Comparison of ENCODE assay signal across 10 cellular contexts in the genomic region with DNA sequence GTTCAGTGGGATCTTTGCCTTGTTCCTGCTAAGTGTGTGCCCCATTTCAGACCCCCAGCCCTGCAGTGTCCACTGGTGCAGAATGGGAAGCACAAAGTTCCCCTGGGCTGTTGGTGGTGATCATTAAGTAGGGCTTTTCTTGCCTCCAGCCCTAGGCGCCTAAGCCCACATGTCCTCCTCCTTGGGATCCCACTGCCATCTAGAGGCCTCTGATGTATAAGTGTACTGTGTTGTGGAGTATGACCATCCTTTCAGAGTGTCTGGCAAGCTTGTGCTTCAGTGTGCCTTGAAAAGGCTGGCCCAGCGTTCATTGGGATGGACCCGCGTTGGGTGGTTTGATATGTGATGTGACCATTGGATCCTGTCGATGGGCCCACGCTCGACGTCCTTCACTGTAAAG.
DNase-seq lines count a peak whose midpoint lies in the region; ATAC-seq, FAIRE-seq and TF ChIP-seq lines count a peak whose summit lies in the region.
"Had no signal": no experiment of that assay in that cellular context is flagged by ENCODE, and none has a peak within 500 bp of the region (broad histone marks: within the 10 kb centered on the region; RNA-seq: fewer than 3 reads in every experiment).

No MANE protein-coding gene starts in this region.

- ATAC-seq in GM21515 (IDR thresholded peaks at IDR 0.05; ENCODE audit: unreplicated experiment): no peak

- peak; percentile 32 for TF ChIP-seq CTCF in bronchial epithelial cell (IDR thresholded peaks at IDR 0.05; ENCODE audit: insufficient read depth, low read length, severe bottlenecking)

- no peak overlapping the region for H3K9ac ChIP-seq in mesendoderm (ENCODE audit: low read length)

- no peaks in the 10 kb centered on the region for H3K27me3 ChIP-seq in bronchial epithelial cell (ENCODE audit: control insufficient read depth, insufficient read depth, low read length)
- no peaks in the 10 kb centered on the region for H3K27me3 ChIP-seq in mesendoderm (ENCODE audit: insufficient read depth, low read length, poor library complexity)

- no peak overlapping the region for H2AK5ac ChIP-seq in mesendoderm (ENCODE audit: low read length)

- no peak overlapping the region for H2BK5ac ChIP-seq in mesendoderm (ENCODE audit: low read length)

- no peaks in the 10 kb centered on the region for H3K79me1 ChIP-seq in mesendoderm (ENCODE audit: low read length)

- H3K4me3 ChIP-seq in bronchial epithelial cell (ENCODE audit: low read depth, low read length): no peak overlapping the region
- no peak overlapping the region for H3K4me3 ChIP-seq in mesendoderm (ENCODE audit: low read length)
- H3K4me3 ChIP-seq: skin epidermis, thoracic aorta had no signal

- H3K36me3 ChIP-seq in bronchial epithelial cell (ENCODE audit: control insufficient read depth, insufficient read depth, low read length) (no peaks in the 10 kb centered on the region), mesendoderm (ENCODE audit: control insufficient read depth, insufficient read depth, low read length) (no peaks in the 10 kb centered on the region)
- H3K36me3 ChIP-seq: thoracic aorta had no signal

- no peak overlapping the region for H3K4ac ChIP-seq in mesendoderm (ENCODE audit: low read depth, low read length)

- no peak overlapping the region for H3K18ac ChIP-seq in mesendoderm (ENCODE audit: low read length)

- no peak overlapping the region for H4K8ac ChIP-seq in mesendoderm (ENCODE audit: low read depth, low read length)

- no peak overlapping the region for H2BK120ac ChIP-seq in mesendoderm (ENCODE audit: low read depth, low read length)

- WGBS in mesendoderm (ENCODE audit: extremely low coverage, insufficient coverage, low lambda C conversion rate): no CpG with 5 or more reads among the region's 8 CpGs

- FAIRE-seq in bronchial epithelial cell (lab: Jason Lieb, UNC): no peak

- H3K4me1 ChIP-seq in mesendoderm (ENCODE audit: control insufficient read depth, low read depth, low read length): no peaks in the 10 kb centered on the region

- H3K23ac ChIP-seq in mesendoderm (ENCODE audit: low read length): no peak overlapping the region

- H3K4me2 ChIP-seq in mesendoderm (ENCODE audit: low read length): no peak overlapping the region

- H4K5ac ChIP-seq in mesendoderm (ENCODE audit: low read length): no peak overlapping the region

- H3K56ac ChIP-seq in mesendoderm (ENCODE audit: low read length): no peak overlapping the region

- H2BK15ac ChIP-seq in mesendoderm (replicated peaks; ENCODE audit: low read depth): no peak overlapping the region

- H3K79me2 ChIP-seq in mesendoderm (ENCODE audit: control insufficient read depth, insufficient read depth, low read length): no peaks in the 10 kb centered on the region

- peak; percentile 56 for DNase-seq in ELR (ENCODE audit: low read depth)
- peak; percentile 7 to 24 for DNase-seq in Kasumi-1 (lab: John Stamatoyannopoulos, UW)
- DNase-seq in bronchial epithelial cell (ENCODE audit: low read depth): peak; percentile 28
- peak; percentile 63 for DNase-seq in mesendoderm
- DNase-seq in NCI-H2029 (lab: John Stamatoyannopoulos, UW): no peak
- no peak for DNase-seq in NOMO-1 treated with dmso at 0.1 percent for 144 hours (lab: John Stamatoyannopoulos, UW; ENCODE audit: unreplicated experiment)
- DNase-seq: activated CD4-positive, alpha-beta T cell treated with anti-CD3 and anti-CD28 coated beads for 1 hour had no signal

- H3K27ac ChIP-seq in mesendoderm (ENCODE audit: low read depth, low read length): no peak overlapping the region
- H3K27ac ChIP-seq: skin epidermis, thoracic aorta had no signal

Comparison
In these comparisons a context has a peak if more than half of its experiments do, and no peak if none do; other contexts are left out.
1. DNase-seq: peak in ELR (single experiment), Kasumi-1 (2 of 2), bronchial epithelial cell (single experiment) and mesendoderm (single experiment); none in NCI-H2029 (single experiment) and NOMO-1 treated with dmso at 0.1 percent for 144 hours (single experiment).